ENCODE assay signal across 1 cellular context in the genomic region with DNA sequence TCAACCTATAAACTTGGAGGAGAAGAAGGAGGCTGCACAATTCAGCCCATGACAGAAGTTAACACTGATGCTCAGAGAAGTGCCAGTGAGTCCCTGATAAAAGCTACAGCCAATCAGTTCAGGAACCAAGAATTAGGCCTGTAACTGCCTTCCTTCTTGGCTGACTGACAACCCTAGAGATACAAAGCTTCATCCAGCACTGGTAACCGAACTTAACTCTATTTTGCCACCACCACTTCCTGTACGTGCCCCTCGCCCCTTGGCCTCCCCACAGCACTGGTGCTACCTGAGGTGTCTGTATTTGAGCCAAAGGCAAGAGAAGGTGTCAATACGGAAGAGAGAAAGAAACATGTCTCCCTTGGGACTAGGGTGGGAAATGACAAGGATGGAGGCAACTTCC.
TF ChIP-seq lines count a peak whose summit lies in the region.

No MANE protein-coding gene starts in this region.

TF ChIP-seq in HepG2, 621 proteins besides CTCF, POLR2A, EP300 and RAD21:
- TF ChIP-seq NONO (IDR thresholded peaks at IDR 0.05) = no peak
- no peak for TF ChIP-seq NONO (CRISPR knock-in tag; conservative IDR thresholded peaks at IDR 0.05)
- no peak for TF ChIP-seq SYNCRIP (IDR thresholded peaks at IDR 0.05; ENCODE audit: insufficient read depth, low read depth, low read length)
- TF ChIP-seq, protein P1, sequence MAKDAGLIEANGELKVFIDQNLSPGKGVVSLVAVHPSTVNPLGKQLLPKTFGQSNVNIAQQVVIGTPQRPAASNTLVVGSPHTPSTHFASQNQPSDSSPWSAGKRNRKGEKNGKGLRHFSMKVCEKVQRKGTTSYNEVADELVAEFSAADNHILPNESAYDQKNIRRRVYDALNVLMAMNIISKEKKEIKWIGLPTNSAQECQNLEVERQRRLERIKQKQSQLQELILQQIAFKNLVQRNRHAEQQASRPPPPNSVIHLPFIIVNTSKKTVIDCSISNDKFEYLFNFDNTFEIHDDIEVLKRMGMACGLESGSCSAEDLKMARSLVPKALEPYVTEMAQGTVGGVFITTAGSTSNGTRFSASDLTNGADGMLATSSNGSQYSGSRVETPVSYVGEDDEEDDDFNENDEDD (CRISPR knock-in tag; IDR thresholded peaks at IDR 0.05; ENCODE audit: borderline replicate concordance) = no peak
TF ChIP-seq in HepG2: peak in this region for 0.
